ENCODE assay signal across 27 cellular contexts in genomic region chr9:79104951-79105350, GRCh38.
"Had no signal": no experiment of that assay in that cellular context is flagged by ENCODE, and none has a peak within 500 bp of the region (broad histone marks: within the 10 kb centered on the region; RNA-seq: fewer than 3 reads in every experiment).

No MANE protein-coding gene starts in this region.

- H3K4me3 ChIP-seq: coronary artery, gastrocnemius medialis, lower lobe of right lung, ovary, psoas muscle, smooth muscle cell, suprapubic skin, transverse colon, upper lobe of right lung, uterus had no signal

- H3K27ac ChIP-seq: coronary artery, epithelial cell of prostate, gastrocnemius medialis, lower lobe of right lung, ovary, psoas muscle, suprapubic skin, transverse colon, upper lobe of right lung, uterus had no signal

- H3K4me1 Mint-ChIP-seq: naive thymus-derived CD8-positive, alpha-beta T cell; stimulated activated naive CD8-positive, alpha-beta T cell treated with anti-CD3 and anti-CD28 coated beads, Interleukin-15, amount 100 ng/mL, for 72 hours had no signal

- H3K27ac Mint-ChIP-seq: naive thymus-derived CD8-positive, alpha-beta T cell; nephron progenitor cell; stimulated activated naive CD8-positive, alpha-beta T cell treated with anti-CD3 and anti-CD28 coated beads, Interleukin-15, amount 100 ng/mL, for 72 hours had no signal

- H3K27me3 Mint-ChIP-seq: stimulated activated naive CD8-positive, alpha-beta T cell treated with anti-CD3 and anti-CD28 coated beads, Interleukin-15, amount 100 ng/mL, for 72 hours had no signal

- H3K4me3 Mint-ChIP-seq: naive thymus-derived CD8-positive, alpha-beta T cell; nephron progenitor cell; stimulated activated naive CD8-positive, alpha-beta T cell treated with anti-CD3 and anti-CD28 coated beads, Interleukin-15, amount 100 ng/mL, for 72 hours had no signal

- H3K4me1 ChIP-seq: gastrocnemius medialis, lower lobe of right lung, psoas muscle, suprapubic skin, transverse colon, upper lobe of right lung, uterus had no signal

- DNase-seq: effector CD4-positive, alpha-beta T cell; foreskin fibroblast; gastrocnemius medialis; head of caudate nucleus; left ventricle myocardium superior; lower lobe of right lung; naive thymus-derived CD8-positive, alpha-beta T cell; nephron progenitor cell; nucleus accumbens; ovary; posterior cingulate gyrus; psoas muscle; retina; stimulated activated CD4-positive, alpha-beta T cell treated with anti-CD3 and anti-CD28 coated beads, Interleukin-12 subunit alpha, Interleukin-12 subunit beta, amount 100 ng/mL, for 4 hours; stimulated activated CD4-positive, alpha-beta T cell treated with anti-CD3 and anti-CD28 coated beads, Interleukin-1b, Interleukin-23, amount 100 ng/mL, for 48 hours; stimulated activated CD4-positive, alpha-beta T cell treated with anti-CD3 and anti-CD28 coated beads, Interleukin-4, amount 100 ng/mL, for 1 hour; stimulated activated CD8-positive, alpha-beta memory T cell treated with anti-CD3 and anti-CD28 coated beads, Interleukin-4, amount 100 ng/mL, for 48 hours; stimulated activated naive CD4-positive, alpha-beta T cell; stimulated activated naive CD8-positive, alpha-beta T cell treated with anti-CD3 and anti-CD28 coated beads, Interleukin-15, amount 100 ng/mL, for 72 hours; transverse colon; upper lobe of right lung; uterus had no signal

- H3K4me2 ChIP-seq: smooth muscle cell had no signal

- H3K9me3 ChIP-seq: gastrocnemius medialis, lower lobe of right lung, ovary, psoas muscle, suprapubic skin, transverse colon, upper lobe of right lung, uterus had no signal

- H3K36me3 ChIP-seq: gastrocnemius medialis, lower lobe of right lung, ovary, suprapubic skin, transverse colon, upper lobe of right lung, uterus had no signal

- H3K27me3 ChIP-seq: gastrocnemius medialis, ovary, suprapubic skin, transverse colon, upper lobe of right lung, uterus had no signal

- FAIRE-seq: keratinocyte had no signal
